In the genomic region with DNA sequence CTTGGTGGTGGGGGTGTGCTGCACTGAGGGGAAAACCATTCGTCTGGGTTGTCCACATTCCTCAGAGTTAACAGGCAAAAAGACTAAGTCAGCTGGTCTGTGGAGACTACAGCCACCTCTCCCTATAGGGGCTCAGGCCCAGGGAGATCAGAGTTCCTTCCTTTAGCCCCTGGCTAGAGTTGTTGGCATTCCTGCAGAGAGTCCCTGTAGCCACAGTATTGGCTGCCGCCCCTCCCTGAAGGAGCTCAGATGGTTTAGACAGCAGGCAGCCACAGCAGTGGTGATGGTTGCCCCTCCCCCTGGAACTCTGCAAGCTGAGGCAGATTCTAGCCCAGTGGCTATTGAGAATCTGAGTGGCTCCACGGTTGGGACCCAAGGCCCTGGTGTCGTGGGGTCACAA, we compare ENCODE assay signal across 29 cellular contexts.
"Had no signal": no experiment of that assay in that cellular context is flagged by ENCODE, and none has a peak within 500 bp of the region (broad histone marks: within the 10 kb centered on the region; RNA-seq: fewer than 3 reads in every experiment).

No MANE protein-coding gene starts in this region.

- H3K79me2 ChIP-seq: parathyroid adenoma had no signal

- H2AFZ ChIP-seq: parathyroid adenoma had no signal

- H3K27me3 Mint-ChIP-seq: activated naive CD8-positive, alpha-beta T cell treated with anti-CD3 and anti-CD28 coated beads for 36 hours; naive B cell had no signal

- H3K36me3 ChIP-seq: adrenal gland, brain microvascular endothelial cell, heart left ventricle, sigmoid colon, suprapubic skin, tibial nerve had no signal

- H3K4me2 ChIP-seq: smooth muscle cell had no signal

- H3K4me3 Mint-ChIP-seq: activated naive CD8-positive, alpha-beta T cell treated with anti-CD3 and anti-CD28 coated beads for 36 hours; mesothelial cell of epicardium; naive B cell had no signal

- H3K27ac ChIP-seq: adrenal gland, brain microvascular endothelial cell, coronary artery, dorsolateral prefrontal cortex, heart left ventricle, parathyroid adenoma, psoas muscle, sigmoid colon, suprapubic skin, tibial nerve had no signal

- H3K4me1 Mint-ChIP-seq: activated naive CD8-positive, alpha-beta T cell treated with anti-CD3 and anti-CD28 coated beads for 36 hours; mesothelial cell of epicardium had no signal

- H3K4me1 ChIP-seq: adrenal gland, heart left ventricle, parathyroid adenoma, psoas muscle, sigmoid colon, suprapubic skin, tibial nerve had no signal

- H3K9me3 ChIP-seq: adrenal gland, psoas muscle, sigmoid colon, tibial nerve had no signal

- H3K4me3 ChIP-seq: adrenal gland, coronary artery, dorsolateral prefrontal cortex, heart left ventricle, psoas muscle, sigmoid colon, smooth muscle cell, suprapubic skin, tibial nerve had no signal

- H3K9ac ChIP-seq: parathyroid adenoma had no signal

- ATAC-seq: esophagus mucosa, heart left ventricle, left ventricle myocardium superior, psoas muscle had no signal

- DNase-seq: activated CD4-positive, alpha-beta T cell treated with anti-CD3 and anti-CD28 coated beads for 4 hours; activated CD4-positive, alpha-beta T cell treated with anti-CD3 and anti-CD28 coated beads, Interleukin-2, amount 50 U/mL, for 48 hours; activated CD8-positive, alpha-beta memory T cell treated with anti-CD3 and anti-CD28 coated beads for 24 hours; activated effector memory CD4-positive, alpha-beta T cell treated with Interleukin-2 at 50 U/mL for 16 hours; activated naive CD4-positive, alpha-beta T cell treated with Interleukin-2 at 50 U/mL for 16 hours; activated naive CD8-positive, alpha-beta T cell treated with anti-CD3 and anti-CD28 coated beads for 36 hours; adrenal gland; brain microvascular endothelial cell; dorsolateral prefrontal cortex; foreskin fibroblast; heart left ventricle; hypothalamus; mammary epithelial cell; naive B cell; occipital lobe; psoas muscle; sigmoid colon; stimulated activated CD4-positive, alpha-beta T cell treated with anti-CD3 and anti-CD28 coated beads, Interleukin-1b, Interleukin-23, amount 100 ng/mL, for 48 hours; stimulated activated naive CD4-positive, alpha-beta T cell had no signal

- FAIRE-seq: astrocyte, islet of Langerhans had no signal

- H3K36me3 Mint-ChIP-seq: activated naive CD8-positive, alpha-beta T cell treated with anti-CD3 and anti-CD28 coated beads for 36 hours; mesothelial cell of epicardium; naive B cell had no signal

- H3K27ac Mint-ChIP-seq: activated naive CD8-positive, alpha-beta T cell treated with anti-CD3 and anti-CD28 coated beads for 36 hours; mesothelial cell of epicardium had no signal

- H3K27me3 ChIP-seq: adrenal gland, brain microvascular endothelial cell, dorsolateral prefrontal cortex, heart left ventricle, sigmoid colon, suprapubic skin, tibial nerve had no signal
